Comparison of ENCODE assay signal across 8 cellular contexts in the genomic region with DNA sequence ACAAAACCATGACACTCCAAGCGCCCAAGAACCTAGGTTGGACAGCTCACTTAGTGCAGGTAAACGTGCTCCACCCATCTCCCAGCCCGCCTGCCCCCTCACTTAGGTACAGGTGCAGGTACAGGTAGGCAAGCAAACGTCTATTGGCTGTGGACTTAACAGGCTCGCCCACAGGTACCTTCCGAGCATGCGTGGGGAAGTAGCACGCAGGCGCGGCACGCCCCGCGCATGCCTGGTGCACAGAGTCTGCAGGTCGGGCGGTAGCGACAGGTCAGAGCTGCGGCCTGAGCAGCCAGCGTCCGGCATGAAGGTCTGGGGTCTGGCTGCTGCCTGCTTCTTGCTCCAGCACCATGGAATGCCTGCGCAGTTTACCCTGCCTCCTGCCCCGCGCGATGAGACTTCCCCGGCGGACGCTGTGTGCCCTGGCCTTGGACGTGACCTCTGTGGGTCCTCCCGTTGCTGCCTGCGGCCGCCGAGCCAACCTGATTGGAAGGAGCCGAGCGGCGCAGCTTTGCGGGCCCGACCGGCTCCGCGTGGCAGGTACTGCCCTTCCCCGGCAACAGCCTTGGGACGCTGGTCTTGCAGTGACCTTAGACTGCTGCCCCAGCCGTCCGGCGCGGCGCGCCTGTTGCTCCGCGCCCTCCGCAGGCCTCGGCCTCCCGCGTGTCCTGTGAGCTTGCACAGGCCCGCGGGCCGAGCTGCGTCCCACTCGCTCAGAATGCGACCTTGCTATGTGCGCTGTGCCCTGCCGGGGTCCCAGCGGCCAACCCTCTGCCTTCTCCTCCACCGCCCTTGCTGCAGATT.
DNase-seq lines count a peak whose midpoint lies in the region; ATAC-seq, FAIRE-seq and TF ChIP-seq lines count a peak whose summit lies in the region.

A gene with protein sequence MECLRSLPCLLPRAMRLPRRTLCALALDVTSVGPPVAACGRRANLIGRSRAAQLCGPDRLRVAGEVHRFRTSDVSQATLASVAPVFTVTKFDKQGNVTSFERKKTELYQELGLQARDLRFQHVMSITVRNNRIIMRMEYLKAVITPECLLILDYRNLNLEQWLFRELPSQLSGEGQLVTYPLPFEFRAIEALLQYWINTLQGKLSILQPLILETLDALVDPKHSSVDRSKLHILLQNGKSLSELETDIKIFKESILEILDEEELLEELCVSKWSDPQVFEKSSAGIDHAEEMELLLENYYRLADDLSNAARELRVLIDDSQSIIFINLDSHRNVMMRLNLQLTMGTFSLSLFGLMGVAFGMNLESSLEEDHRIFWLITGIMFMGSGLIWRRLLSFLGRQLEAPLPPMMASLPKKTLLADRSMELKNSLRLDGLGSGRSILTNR (plus strand): TSS at position 240 of the 804 bp plus-strand sequence. CDS start 111 bp downstream, at position 351.

- H3K9me3 ChIP-seq in HUES48 (ENCODE audit: control insufficient read depth, insufficient read depth, low read length) (no peaks in the 10 kb centered on the region), OCI-LY3 (ENCODE audit: insufficient read depth, low read length) (no peaks in the 10 kb centered on the region)

- peak within 1 kb of the TSS; percentile 99 for H3K4me3 ChIP-seq in HUES48 (ENCODE audit: low read depth, low read length)
- peak within 1 kb of the TSS; percentile 98 for H3K4me3 ChIP-seq in OCI-LY3 (ENCODE audit: low read length)

- peaks cover 4% of the 10 kb centered on the region for H4K20me1 ChIP-seq in OCI-LY3 (ENCODE audit: insufficient read depth, low read length)

- TF ChIP-seq CTCF in D721Med (IDR thresholded peaks at IDR 0.05; ENCODE audit: insufficient read depth, missing control alignments) (no peak), OCI-LY3 (IDR thresholded peaks at IDR 0.05; ENCODE audit: low read depth, low read length) (no peak)

- DNase-seq in D721Med (ENCODE audit: insufficient read length, low spot score) (peak; percentile 76), activated T-cell treated with anti-CD3 and anti-CD28 coated beads for 24 hours (ENCODE audit: low read depth) (peak; percentile 80), epidermal melanocyte (ENCODE audit: insufficient read length, low spot score) (peak; percentile 41), middle frontal gyrus (ENCODE audit: extremely low spot score, low spot score) (peak; percentile 86)
- peak; percentile 65 to 73 for DNase-seq in stimulated activated CD8-positive, alpha-beta memory T cell treated with anti-CD3 and anti-CD28 coated beads, Interleukin-2, amount 100 ng/mL, for 48 hours (ENCODE audit: low read depth in 2 of 2)

- ATAC-seq in GM21423 (IDR thresholded peaks at IDR 0.05; ENCODE audit: unreplicated experiment): peak; percentile 95

- H3K4me1 ChIP-seq in HUES48 (ENCODE audit: control insufficient read depth, insufficient read depth, low read length) (peaks cover 40% of the 10 kb centered on the region), OCI-LY3 (ENCODE audit: low read length) (peaks cover 26% of the 10 kb centered on the region)

- peaks cover 28% of the 10 kb centered on the region for H3K79me2 ChIP-seq in OCI-LY3 (ENCODE audit: low read length)

- H2AFZ ChIP-seq in OCI-LY3 (ENCODE audit: low read depth, low read length): peak within 1 kb of the TSS; percentile 86

- H3K27ac ChIP-seq in HUES48 (ENCODE audit: low read depth, low read length) (peak within 1 kb of the TSS; percentile 94), OCI-LY3 (ENCODE audit: low read length) (no peak within 1 kb of the TSS)

- peaks cover 25% of the 10 kb centered on the region for H3K36me3 ChIP-seq in HUES48 (ENCODE audit: control insufficient read depth, insufficient read depth, low read length)
- peaks cover 8% of the 10 kb centered on the region for H3K36me3 ChIP-seq in OCI-LY3 (replicated peaks; ENCODE audit: low read depth, low read length)

- no peaks in the 10 kb centered on the region for H3K27me3 ChIP-seq in HUES48 (ENCODE audit: control insufficient read depth, insufficient read depth, low read length)
- H3K27me3 ChIP-seq in OCI-LY3 (ENCODE audit: low read depth, low read length): no peaks in the 10 kb centered on the region

- FAIRE-seq in D721Med (lab: Jason Lieb, UNC): no peak

- H3K4me2 ChIP-seq in OCI-LY3 (ENCODE audit: low read length): peak within 1 kb of the TSS; percentile 94

- peak within 1 kb of the TSS; percentile 95 for H3K9ac ChIP-seq in HUES48 (ENCODE audit: low read depth, low read length)
- peak within 1 kb of the TSS; percentile 76 for H3K9ac ChIP-seq in OCI-LY3 (ENCODE audit: low read length)
